16 cellular contexts compared by ENCODE assay signal in the genomic region with DNA sequence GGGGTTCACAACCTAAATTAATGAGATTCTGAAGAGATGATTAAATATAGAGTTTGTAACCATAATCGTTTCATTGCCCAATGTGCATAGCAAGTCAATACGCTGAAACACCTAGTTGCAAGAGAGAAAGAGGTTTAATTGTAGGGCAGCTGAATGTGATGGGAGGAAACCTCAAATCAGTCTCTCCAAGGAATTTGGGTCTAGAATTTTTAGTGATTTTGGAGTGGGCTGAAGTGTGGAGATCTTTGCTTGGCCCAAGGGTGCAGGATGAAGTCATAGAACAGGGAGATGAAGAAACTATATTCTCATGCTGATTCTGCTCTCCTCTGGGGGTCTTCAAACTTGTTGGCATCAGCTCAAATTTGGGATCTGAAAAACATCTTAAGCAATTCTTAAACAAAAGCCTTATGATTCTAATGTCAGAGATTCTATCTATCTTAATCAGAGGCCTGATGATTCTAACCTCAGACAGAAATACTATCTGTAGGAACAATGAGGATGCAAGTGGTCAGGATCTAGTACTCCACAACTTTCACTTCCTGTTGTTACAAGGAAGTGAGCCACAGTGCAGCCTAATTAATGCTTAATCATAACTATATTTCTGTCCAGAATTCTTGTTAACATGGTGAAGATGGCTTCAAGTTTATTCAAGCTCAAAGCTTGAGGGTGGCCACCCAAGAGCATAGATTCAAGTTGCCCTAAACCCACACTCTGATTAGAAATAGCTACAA.
A peak's percentile ranks its signal among the peaks of the same experiment; 100 is the strongest.
DNase-seq lines count a peak whose midpoint lies in the region; ATAC-seq and TF ChIP-seq lines count a peak whose summit lies in the region.
"Had no signal": no experiment of that assay in that cellular context is flagged by ENCODE, and none has a peak within 500 bp of the region (broad histone marks: within the 10 kb centered on the region; RNA-seq: fewer than 3 reads in every experiment).

No MANE protein-coding gene starts in this region.

- no peak overlapping the region for H3K9ac ChIP-seq in OCI-LY3 (ENCODE audit: low read length)

- H3K9me3 ChIP-seq in OCI-LY3 (ENCODE audit: insufficient read depth, low read length) = no peaks in the 10 kb centered on the region
- H3K9me3 ChIP-seq: uterus had no signal

- no peak overlapping the region for H2AFZ ChIP-seq in OCI-LY3 (ENCODE audit: low read depth, low read length)

- no peaks in the 10 kb centered on the region for H3K36me3 ChIP-seq in OCI-LY3 (replicated peaks; ENCODE audit: low read depth, low read length)
- H3K36me3 ChIP-seq: uterus had no signal

- H3K79me2 ChIP-seq in OCI-LY3 (ENCODE audit: low read length) = no peaks in the 10 kb centered on the region

- peaks cover 20% of the 10 kb centered on the region for H3K4me1 ChIP-seq in OCI-LY3 (ENCODE audit: low read length)

- H3K27ac ChIP-seq in OCI-LY3 (ENCODE audit: low read length) = no peak overlapping the region
- H3K27ac ChIP-seq: C4-2B, uterus had no signal

- TF ChIP-seq CTCF in OCI-LY3 (IDR thresholded peaks at IDR 0.05; ENCODE audit: low read depth, low read length) = no peak

- H3K4me2 ChIP-seq in OCI-LY3 (ENCODE audit: low read length) = peak overlapping the region; percentile 29

- peak; percentile 64 for ATAC-seq in GM19452 (IDR thresholded peaks at IDR 0.05; ENCODE audit: unreplicated experiment)
- ATAC-seq in GM21576 (IDR thresholded peaks at IDR 0.05; ENCODE audit: unreplicated experiment) = no peak
- ATAC-seq: activated naive CD8-positive, alpha-beta T cell treated with anti-CD3 and anti-CD28 coated beads, Interleukin-2, amount 50 U/mL, for 24 hours had no signal

- no peak overlapping the region for H3K4me3 ChIP-seq in OCI-LY3 (ENCODE audit: low read length)
- H3K4me3 ChIP-seq: uterus had no signal

- peaks cover 53% of the 10 kb centered on the region for H3K27me3 ChIP-seq in OCI-LY3 (ENCODE audit: low read depth, low read length)
- H3K27me3 ChIP-seq: uterus had no signal

- DNase-seq in CMK (ENCODE audit: low read depth) (peak; percentile 51), foreskin melanocyte (peak; percentile 38), mucosa of gallbladder (ENCODE audit: low spot score) (no peak), NCI-H2196 treated with DMSO at 0.1 percent for 48 hours (lab: John Stamatoyannopoulos, UW; ENCODE audit: unreplicated experiment) (no peak), NCI-H2227 treated with DMSO at 0.1 percent for 48 hours (lab: John Stamatoyannopoulos, UW) (no peak)
- DNase-seq: activated CD8-positive, alpha-beta memory T cell treated with anti-CD3 and anti-CD28 coated beads for 24 hours; activated naive CD8-positive, alpha-beta T cell treated with anti-CD3 and anti-CD28 coated beads, Interleukin-2, amount 50 U/mL, for 24 hours; kidney; NCI-H1092; NCI-H526; T-helper 1 cell; uterus had no signal

- no peaks in the 10 kb centered on the region for H4K20me1 ChIP-seq in OCI-LY3 (ENCODE audit: insufficient read depth, low read length)

Comparison
In these comparisons a context has a peak if more than half of its experiments do, and no peak if none do; other contexts are left out.
1. DNase-seq: peak in CMK (single experiment) and foreskin melanocyte (single experiment); none in mucosa of gallbladder (single experiment), NCI-H2196 treated with DMSO at 0.1 percent for 48 hours (single experiment) and NCI-H2227 treated with DMSO at 0.1 percent for 48 hours (single experiment).